ENCODE assay signal across 8 cellular contexts in genomic region chr3:170222647-170223541, GRCh38. TPM values are rescaled to one million over a fixed set of nuclear protein-coding genes. Genes with fewer than 3 reads are reported as not detected.
DNase-seq lines count a peak whose midpoint lies in the region; ATAC-seq, FAIRE-seq and TF ChIP-seq lines count a peak whose summit lies in the region.

No MANE protein-coding gene starts in this region.

- H2AFZ ChIP-seq in OCI-LY3 (ENCODE audit: low read depth, low read length), result peak overlapping the region; percentile 94

- 0 out of 2 replicates have a peak overlapping the region, but pooled peaks have one; percentile 3 for H3K27ac ChIP-seq in OCI-LY3 (ENCODE audit: low read length)
- H3K27ac ChIP-seq in cardiac muscle cell, result peak overlapping the region; percentile 100
- H3K27ac ChIP-seq in ovary, result peak overlapping the region; percentile 89 to 90
- H3K27ac ChIP-seq in upper lobe of left lung, result peak overlapping the region; percentile 91 to 96 (median 93)

- no peaks in the 10 kb centered on the region for H3K9me3 ChIP-seq in OCI-LY3 (ENCODE audit: insufficient read depth, low read length)
- no peaks in the 10 kb centered on the region for H3K9me3 ChIP-seq in cardiac muscle cell (ENCODE audit: low read depth)
- no peaks in the 10 kb centered on the region for H3K9me3 ChIP-seq in ovary
- H3K9me3 ChIP-seq in upper lobe of left lung, result no peaks in the 10 kb centered on the region

- intact Hi-C loops in ovary (cut with DNase I), result loop anchor here in 1 of 4 donors (5.0 kb wide), 1 partner anchor 36 kb away; no protein-coding TSS in a partner anchor

- H3K4me3 ChIP-seq in OCI-LY3 (ENCODE audit: low read length) (peak overlapping the region; percentile 85), cardiac muscle cell (peak overlapping the region; percentile 65), ovary (peak overlapping the region; percentile 98), upper lobe of left lung (peak overlapping the region; percentile 73 to 93 (median 88))

- H3K4me2 ChIP-seq in OCI-LY3 (ENCODE audit: low read length), result peak overlapping the region; percentile 81

- TF ChIP-seq EP300 in ovary (IDR thresholded peaks at IDR 0.05) (no peak), upper lobe of left lung (IDR thresholded peaks at IDR 0.05) (no peak)

- H3K4me1 ChIP-seq in OCI-LY3 (ENCODE audit: low read length) (peaks cover 10% of the 10 kb centered on the region), cardiac muscle cell (ENCODE audit: low read depth) (peaks cover 2% of the 10 kb centered on the region), ovary (ENCODE audit: insufficient read depth) (peaks cover 3% of the 10 kb centered on the region), upper lobe of left lung (peaks cover 2 to 23% (median 9%) of the 10 kb centered on the region in 4 donors)

- H3K36me3 ChIP-seq in OCI-LY3 (replicated peaks; ENCODE audit: low read depth, low read length), result no peaks in the 10 kb centered on the region
- H3K36me3 ChIP-seq in cardiac muscle cell, result no peaks in the 10 kb centered on the region
- no peaks in the 10 kb centered on the region for H3K36me3 ChIP-seq in ovary
- no peaks in the 10 kb centered on the region for H3K36me3 ChIP-seq in upper lobe of left lung

- DNase-seq in AG08396 (ENCODE audit: low spot score) (peak; percentile 41), GM18507 (ENCODE audit: extremely low spot score, insufficient read length, low read depth) (no peak), cardiac muscle cell (ENCODE audit: low read depth in 1 of 2, low spot score in 1 of 2) (peak; percentile 20 to 72), ovary (peak in 3 of 5 donors; percentile 45 to 65 (median 54)), upper lobe of left lung (peak in 1 of 2 donors; percentile 37)
- DNase-seq in activated naive CD4-positive, alpha-beta T cell treated with anti-CD3 and anti-CD28 coated beads, Interleukin-2, amount 50 U/mL, for 16 hours, result peak; percentile 50

- TF ChIP-seq CTCF in OCI-LY3 (IDR thresholded peaks at IDR 0.05; ENCODE audit: low read depth, low read length), result no peak
- TF ChIP-seq CTCF in cardiac muscle cell (IDR thresholded peaks at IDR 0.05; ENCODE audit: low read depth, low read length), result no peak
- peak in 1 of 3 donors; percentile 14 for TF ChIP-seq CTCF in ovary (IDR thresholded peaks at IDR 0.05)
- peak in 2 of 6 experiments; percentile 14 to 29 for TF ChIP-seq CTCF in upper lobe of left lung (IDR thresholded peaks at IDR 0.05)

- FAIRE-seq in GM18507 (lab: Jason Lieb, UNC), result peak; percentile 59

- no peak for TF ChIP-seq POLR2A in ovary (IDR thresholded peaks at IDR 0.05)
- no peak for TF ChIP-seq POLR2A in upper lobe of left lung (IDR thresholded peaks at IDR 0.05)

- H3K79me2 ChIP-seq in OCI-LY3 (ENCODE audit: low read length), result peaks cover 19% of the 10 kb centered on the region

- peak; percentile 23 for ATAC-seq in HG03095 (IDR thresholded peaks at IDR 0.05; ENCODE audit: unreplicated experiment)
- ATAC-seq in upper lobe of left lung (ENCODE audit: low FRiP score in 2 of 2), result peak; percentile 58 to 59

- 1 to 2% (median 1%) methylated on average over 42 of the region's 42 CpGs for WGBS in ovary, 3 donors
- WGBS in upper lobe of left lung, 2 donors, result 0 to 1% methylated on average over 21 to 27 of the region's 42 CpGs

- H4K20me1 ChIP-seq in OCI-LY3 (ENCODE audit: insufficient read depth, low read length), result no peaks in the 10 kb centered on the region; the same call in 1 of the 2 replicates

- peak overlapping the region; percentile 74 for H3K9ac ChIP-seq in OCI-LY3 (ENCODE audit: low read length)

- H3K27me3 ChIP-seq in OCI-LY3 (ENCODE audit: low read depth, low read length), result no peaks in the 10 kb centered on the region
- H3K27me3 ChIP-seq in cardiac muscle cell, result no peaks in the 10 kb centered on the region
- no peaks in the 10 kb centered on the region for H3K27me3 ChIP-seq in ovary
- H3K27me3 ChIP-seq in upper lobe of left lung, result no peaks in the 10 kb centered on the region

RNA-seq across cellular contexts. Expression of gene PRKCI, which starts 0.7 kb away (rescaled TPM):
- total RNA-seq in cardiac muscle cell, result 27.5 and 35.1 TPM in 2 replicates
- 25.2 and 43.8 TPM in 2 replicates for polyA plus RNA-seq in cardiac muscle cell
- total RNA-seq in ovary, result 10 to 100 TPM; 33.2 to 62.4 (median 42.3) TPM
- 10 to 100 TPM; 15.5 TPM for polyA plus RNA-seq in ovary
- total RNA-seq in upper lobe of left lung, result 10 to 100 TPM; 24.7 to 94.7 (median 37.0) TPM

RNA-seq across cellular contexts. Expression of gene PHC3, which starts 41.4 kb away (rescaled TPM):
- 13.6 and 24.5 TPM in 2 replicates for total RNA-seq in cardiac muscle cell
- 25.2 and 43.7 TPM in 2 replicates for polyA plus RNA-seq in cardiac muscle cell
- total RNA-seq in ovary, result 100 to 1,000 TPM in 1 of 7 donors, 10 to 100 TPM in 6; 43.3 to 121 (median 91.3) TPM
- polyA plus RNA-seq in ovary, result 10 to 100 TPM in 1 of 2 donors, 1 to 10 TPM in 1; 9.9 to 37.8 TPM
- total RNA-seq in upper lobe of left lung, result 100 to 1,000 TPM in 2 of 6 donors, 10 to 100 TPM in 4; 50.7 to 182 (median 76.3) TPM

Comparison
In these comparisons a context has a peak if more than half of its experiments do, and no peak if none do; other contexts are left out.
1. H3K27ac ChIP-seq: peak in every context shown above with its lines; median percentile 100 in cardiac muscle cell; 93 in upper lobe of left lung; 90 in ovary; 3 in OCI-LY3.